Comparison of ENCODE assay signal across 2 cellular contexts in genomic region chr1:3625151-3625907, GRCh38.
A peak's percentile ranks its signal among the peaks of the same experiment; 100 is the strongest.
TF ChIP-seq lines count a peak whose summit lies in the region.

No MANE protein-coding gene starts in this region.

TF ChIP-seq in IMR-90, 13 proteins besides CTCF, POLR2A, EP300 and RAD21 (continued from another document):
- no peak for TF ChIP-seq ELK1 (IDR thresholded peaks at IDR 0.05; ENCODE audit: borderline replicate concordance, low read depth, low read length)
- no peak for TF ChIP-seq NFE2L2 (IDR thresholded peaks at IDR 0.05; ENCODE audit: low read depth, low read length)
- TF ChIP-seq FOS (IDR thresholded peaks at IDR 0.05; ENCODE audit: low read depth, low read length): no peak
- peak; percentile 53; the same call in 1 of the 2 replicates for TF ChIP-seq MXI1 (IDR thresholded peaks at IDR 0.05; ENCODE audit: borderline replicate concordance, low read depth, low read length)
- TF ChIP-seq BHLHE40 (IDR thresholded peaks at IDR 0.05; ENCODE audit: low read depth, low read length): 0 out of 2 replicates have a peak, but pooled peaks have one; percentile 6

TF ChIP-seq in WTC11, 78 proteins besides CTCF, POLR2A, EP300 and RAD21 (continued from another document):
- TF ChIP-seq USF1 (CRISPR knock-in tag; IDR thresholded peaks at IDR 0.05) (no peak), ZNF138 (CRISPR knock-in tag; conservative IDR thresholded peaks at IDR 0.05) (no peak), PRRX2 (CRISPR knock-in tag; IDR thresholded peaks at IDR 0.05) (no peak), GTF2I (CRISPR knock-in tag; conservative IDR thresholded peaks at IDR 0.05) (no peak), SP1 (CRISPR knock-in tag; conservative IDR thresholded peaks at IDR 0.05) (no peak), GABPB1 (CRISPR knock-in tag; IDR thresholded peaks at IDR 0.05) (no peak), ZNF232 (CRISPR knock-in tag; IDR thresholded peaks at IDR 0.05) (no peak), ELF4 (CRISPR knock-in tag; IDR thresholded peaks at IDR 0.05; ENCODE audit: low read depth) (no peak), E2F1 (CRISPR knock-in tag; IDR thresholded peaks at IDR 0.05) (no peak), TP53 (CRISPR knock-in tag; IDR thresholded peaks at IDR 0.05) (no peak), KAT7 (CRISPR knock-in tag; IDR thresholded peaks at IDR 0.05; ENCODE audit: borderline replicate concordance) (no peak), ZNF671 (CRISPR knock-in tag; IDR thresholded peaks at IDR 0.05) (no peak), RORB (CRISPR knock-in tag; IDR thresholded peaks at IDR 0.05) (no peak), ATF1 (CRISPR knock-in tag; IDR thresholded peaks at IDR 0.05) (no peak)
